Comparison of ENCODE assay signal across 9 cellular contexts in genomic region chr11:108895579-108896480, GRCh38.
DNase-seq lines count a peak whose midpoint lies in the region; ATAC-seq and TF ChIP-seq lines count a peak whose summit lies in the region.
"Had no signal": no experiment of that assay in that cellular context is flagged by ENCODE, and none has a peak within 500 bp of the region (broad histone marks: within the 10 kb centered on the region; RNA-seq: fewer than 3 reads in every experiment).

No MANE protein-coding gene starts in this region.

- H3K27ac Mint-ChIP-seq in HFFc6: peak overlapping the region; percentile 73

- peaks cover 5% of the 10 kb centered on the region; the same call in 1 of the 2 replicates for H3K9me3 Mint-ChIP-seq in HFFc6

- peaks cover 48% of the 10 kb centered on the region for H3K4me1 Mint-ChIP-seq in HFFc6 (ENCODE audit: low read depth)

- TF ChIP-seq POLR2A in gastrocnemius medialis (IDR thresholded peaks at IDR 0.05): no peak

- H3K36me3 ChIP-seq in gastrocnemius medialis: no peaks in the 10 kb centered on the region

- H3K4me3 ChIP-seq in fibroblast of the aortic adventitia (ENCODE audit: low read depth, low read length) (no peak overlapping the region), gastrocnemius medialis (no peak overlapping the region)

- H3K4me1 ChIP-seq in gastrocnemius medialis: peaks cover 11 to 12% of the 10 kb centered on the region in 2 donors

- H3K27me3 ChIP-seq in gastrocnemius medialis: no peaks in the 10 kb centered on the region

- in situ Hi-C loops in gastrocnemius medialis (cut with MboI; ENCODE audit: low sequenced_read_pairs in 4 of 4): no loop called here

- H3K4me3 Mint-ChIP-seq in HFFc6: peak overlapping the region; percentile 66

- H3K9me3 ChIP-seq in gastrocnemius medialis: no peaks in the 10 kb centered on the region

- peak; percentile 90 for DNase-seq in ELR (ENCODE audit: low read depth)
- peak; percentile 71 for DNase-seq in HFFc6
- DNase-seq in NOMO-1 treated with DMSO at 0.1 percent for 48 hours (lab: John Stamatoyannopoulos, UW; ENCODE audit: unreplicated experiment): peak; percentile 74
- DNase-seq in fibroblast of the aortic adventitia (ENCODE audit: low read depth): peak; percentile 16
- no peak for DNase-seq in T-helper 9 cell
- DNase-seq in gastrocnemius medialis: no peak
- DNase-seq in iPS-NIHi11 (ENCODE audit: low spot score): no peak
- DNase-seq: NCI-H1930 had no signal

- no peak overlapping the region for H3K27ac ChIP-seq in gastrocnemius medialis

- intact Hi-C loops in gastrocnemius medialis (cut with DNase I; ENCODE audit: low total_unique reads): no loop called here

- ATAC-seq in gastrocnemius medialis: no peak
- ATAC-seq in HG03135 (IDR thresholded peaks at IDR 0.05; ENCODE audit: unreplicated experiment): no peak

- no peaks in the 10 kb centered on the region for H3K27me3 Mint-ChIP-seq in HFFc6 (ENCODE audit: insufficient read depth)

- H3K36me3 Mint-ChIP-seq in HFFc6 (ENCODE audit: low read depth): peaks cover 48% of the 10 kb centered on the region

- TF ChIP-seq CTCF in HFFc6 (IDR thresholded peaks at IDR 0.05) (no peak), fibroblast of the aortic adventitia (IDR thresholded peaks at IDR 0.05; ENCODE audit: insufficient read depth, low read length) (no peak), gastrocnemius medialis (IDR thresholded peaks at IDR 0.05 in 4 of 5, conservative IDR thresholded peaks at IDR 0.05 in 1 of 5) (no peak)

Comparison
In these comparisons a context has a peak if more than half of its experiments do, and no peak if none do; other contexts are left out.
1. DNase-seq: peak in ELR (single experiment), HFFc6 (single experiment), NOMO-1 treated with DMSO at 0.1 percent for 48 hours (single experiment) and fibroblast of the aortic adventitia (single experiment); none in T-helper 9 cell (single experiment), gastrocnemius medialis (0 of 2) and iPS-NIHi11 (single experiment).